9 cellular contexts compared by ENCODE assay signal in the genomic region with DNA sequence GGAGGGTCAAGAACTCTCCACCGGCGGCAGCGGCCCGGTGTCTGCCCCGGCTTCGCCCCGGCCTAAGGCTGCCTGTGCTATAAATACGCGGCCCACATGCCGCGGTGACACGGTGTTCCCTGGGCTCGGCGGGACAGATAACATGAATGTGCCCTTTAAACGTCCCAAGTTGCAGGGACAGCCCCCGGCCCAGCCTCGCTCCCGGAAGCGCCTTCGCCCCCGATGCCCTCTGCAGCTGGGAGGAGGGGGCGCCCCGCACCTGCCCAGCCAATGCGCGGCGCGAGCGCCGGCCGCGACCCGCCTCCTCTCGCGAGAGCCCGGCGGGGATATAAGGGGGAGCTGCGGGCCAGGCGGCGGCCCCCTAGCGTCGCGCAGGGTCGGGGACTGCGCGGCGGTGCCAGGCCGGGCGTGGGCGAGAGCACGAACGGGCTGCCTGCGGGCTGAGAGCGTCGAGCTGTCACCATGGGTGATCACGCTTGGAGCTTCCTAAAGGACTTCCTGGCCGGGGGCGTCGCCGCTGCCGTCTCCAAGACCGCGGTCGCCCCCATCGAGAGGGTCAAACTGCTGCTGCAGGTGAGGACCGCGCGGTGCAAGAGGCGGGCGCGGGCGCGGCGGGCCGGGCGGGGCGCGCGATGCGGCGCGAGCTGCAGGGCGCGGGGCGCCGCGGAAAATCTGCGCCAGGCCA. TPM values are rescaled to one million over a fixed set of nuclear protein-coding genes. Genes with fewer than 3 reads are reported as not detected.
A peak's percentile ranks its signal among the peaks of the same experiment; 100 is the strongest.
DNase-seq lines count a peak whose midpoint lies in the region; ATAC-seq, FAIRE-seq and TF ChIP-seq lines count a peak whose summit lies in the region.
"Had no signal": no experiment of that assay in that cellular context is flagged by ENCODE, and none has a peak within 500 bp of the region (broad histone marks: within the 10 kb centered on the region; RNA-seq: fewer than 3 reads in every experiment).

A gene (plus strand): TSS at position 356 of the 685 bp plus-strand sequence. CDS start 107 bp downstream, at position 463.

- H3K79me2 ChIP-seq in H1 (ENCODE audit: control insufficient read depth in 1 of 2, insufficient read depth in 2 of 2, low read length in 2 of 2): peaks cover 0 to 16% of the 10 kb centered on the region in 2 experiments; a peak in 3 of 4 replicates

- TF ChIP-seq POLR2A in GM19099 (IDR thresholded peaks at IDR 0.05; ENCODE audit: extremely low read depth, insufficient read length, low read depth): peak; percentile 99
- TF ChIP-seq POLR2A in H1 (IDR thresholded peaks at IDR 0.05; ENCODE audit: control extremely low read depth in 1 of 2, low read depth in 2 of 2, low read length in 2 of 2): peak; percentile 93 to 98

- H4K20me1 ChIP-seq in H1 (replicated peaks in 1 of 2; ENCODE audit: control insufficient read depth in 1 of 2, insufficient read depth in 2 of 2, low read length in 2 of 2): peaks cover 7 to 9% of the 10 kb centered on the region in 2 experiments

- H3K4me2 ChIP-seq in H1 (ENCODE audit: insufficient read depth in 1 of 2, low read depth in 2 of 2, low read length in 2 of 2): peak within 1 kb of the TSS; percentile 93 to 99

- H2BK120ac ChIP-seq in H1 (replicated peaks; ENCODE audit: low read depth, low read length): no peak within 1 kb of the TSS

- ATAC-seq in HG03432 (IDR thresholded peaks at IDR 0.05; ENCODE audit: unreplicated experiment): peak; percentile 98

- TF ChIP-seq RAD21 in H1 (IDR thresholded peaks at IDR 0.05 in 1 of 2, conservative IDR thresholded peaks at IDR 0.05 in 1 of 2; ENCODE audit: low read depth in 2 of 2, low read length in 2 of 2): no peak; a peak in 1 of 4 replicates

- H4K91ac ChIP-seq in H1 (replicated peaks; ENCODE audit: insufficient read length, low read length): peak within 1 kb of the TSS; percentile 77

- POLR2A ChIA-PET in H1 (lab: Charles Lee; ENCODE audit: partially characterized antibody): interaction anchor here (0.5 to 2.4 kb wide), 27 partner anchors 8 to 1202 kb away, joined by 3 to 13 read pairs (median 3); a partner anchor contains a TSS

- 3% methylated on average over 61 of the region's 87 CpGs; no CpG with 5 or more reads in 1 of the 2 experiments for WGBS in H1 (ENCODE audit: extremely low coverage in 1 of 2, insufficient coverage in 1 of 2, insufficient read length in 1 of 2, insufficient replicate concordance in 2 of 2, low coverage in 1 of 2, low lambda C conversion rate in 2 of 2, missing lambda C conversion rate in 1 of 2), 2 experiments

- H3K27me3 ChIP-seq in H1 (replicated peaks in 1 of 4; ENCODE audit: control insufficient read depth in 3 of 4, extremely low read depth in 1 of 4, insufficient read depth in 3 of 4, low read length in 3 of 4): no peaks in the 10 kb centered on the region; a peak in 1 of 7 replicates

- H3K79me1 ChIP-seq in H1 (ENCODE audit: low read depth, low read length): peaks cover 2% of the 10 kb centered on the region; the same call in 1 of the 2 replicates

- peak within 1 kb of the TSS; percentile 50 for H3K56ac ChIP-seq in H1 (replicated peaks; ENCODE audit: insufficient read length, low read depth, low read length)

- no peak within 1 kb of the TSS for H2AK5ac ChIP-seq in H1 (ENCODE audit: low read depth, low read length)

- no peak within 1 kb of the TSS for H2BK15ac ChIP-seq in H1 (ENCODE audit: low read length)

- peak within 1 kb of the TSS; percentile 75 to 99 (median 80) for H3K4me3 ChIP-seq in H1 (ENCODE audit: extremely low read depth in 1 of 4, insufficient read depth in 2 of 4, low read depth in 3 of 4, low read length in 4 of 4)

- H3K23me2 ChIP-seq in H1 (ENCODE audit: low read depth, low read length): peaks cover 13% of the 10 kb centered on the region; the same call in 1 of the 2 replicates

- no peak within 1 kb of the TSS for H3K14ac ChIP-seq in H1 (ENCODE audit: insufficient read length)

- DNase-seq in C1 segment of cervical spinal cord (lab: John Stamatoyannopoulos, UW) (peak; percentile 22 to 93 (median 80)), NCI-H82 (lab: John Stamatoyannopoulos, UW) (peak; percentile 86), H1 (ENCODE audit: low read depth in 1 of 2, low spot score in 2 of 2) (peak in 1 of 2 experiments; percentile 92), mesenteric fat pad (ENCODE audit: low spot score) (peak; percentile 95)
- DNase-seq in activated CD8-positive, alpha-beta memory T cell treated with anti-CD3 and anti-CD28 coated beads for 48 hours (ENCODE audit: low read depth in 2 of 3, low spot score in 2 of 3): peak; percentile 73 to 78 (median 75)
- DNase-seq in stimulated activated CD8-positive, alpha-beta memory T cell treated with anti-CD3 and anti-CD28 coated beads, Interleukin-15, amount 100 ng/mL, for 4 hours (ENCODE audit: low read depth in 2 of 2): peak; percentile 71 to 79

- H4K8ac ChIP-seq in H1 (ENCODE audit: extremely low read depth, insufficient read depth, low read length): peak within 1 kb of the TSS; percentile 96

- H2BK20ac ChIP-seq in H1 (ENCODE audit: low read length): no peak within 1 kb of the TSS

- no peaks in the 10 kb centered on the region for H3K9me3 ChIP-seq in H1 (ENCODE audit: insufficient read depth in 2 of 2, low read depth in 1 of 2, low read length in 1 of 2)
- H3K9me3 ChIP-seq: neutrophil had no signal

- CTCF ChIA-PET in H1 (lab: Charles Lee; ENCODE audit: partially characterized antibody): interaction anchor here (0.6 to 11.4 kb wide), 15 partner anchors 8 to 371 kb away, joined by 3 to 167 read pairs (median 5); a partner anchor contains a TSS

- H3K4ac ChIP-seq in H1 (replicated peaks; ENCODE audit: insufficient read length, low read depth, low read length): peak within 1 kb of the TSS; percentile 73

- peak within 1 kb of the TSS; percentile 43; the same call in 1 of the 2 replicates for H3K18ac ChIP-seq in H1 (ENCODE audit: extremely low read depth, low read length)

- peaks cover 0 to 28% (median 3%) of the 10 kb centered on the region in 4 experiments; a peak in 2 of 8 replicates for H3K36me3 ChIP-seq in H1 (ENCODE audit: control insufficient read depth in 2 of 4, insufficient read depth in 4 of 4, low read length in 3 of 4)
- H3K36me3 ChIP-seq: neutrophil had no signal

- no peak within 1 kb of the TSS for H2BK5ac ChIP-seq in H1 (ENCODE audit: low read depth, low read length)

- peak within 1 kb of the TSS; percentile 43 to 81 (median 66) for H3K9ac ChIP-seq in H1 (replicated peaks in 1 of 4; ENCODE audit: extremely low read depth in 1 of 4, low read depth in 3 of 4, low read length in 3 of 4)

- H4K5ac ChIP-seq in H1 (ENCODE audit: insufficient read length, low read depth, low read length): peak within 1 kb of the TSS; percentile 67

- no peak within 1 kb of the TSS for H3K23ac ChIP-seq in H1 (ENCODE audit: insufficient read length)

- peaks cover 0 to 9% (median 6%) of the 10 kb centered on the region in 4 experiments; a peak in 5 of 7 replicates for H3K4me1 ChIP-seq in H1 (replicated peaks in 1 of 4; ENCODE audit: control insufficient read depth in 3 of 4, insufficient read depth in 4 of 4, low read length in 3 of 4)

- no peak for FAIRE-seq in H1 (lab: Jason Lieb, UNC)

- TF ChIP-seq CTCF in H1 (IDR thresholded peaks at IDR 0.05; ENCODE audit: control extremely low read depth in 1 of 3, insufficient read depth in 1 of 3, low read depth in 1 of 3, low read length in 3 of 3): peak; percentile 36 to 45 (median 41)

- no peak for TF ChIP-seq EP300 in H1 (IDR thresholded peaks at IDR 0.05; ENCODE audit: borderline replicate concordance in 1 of 2, low read depth in 2 of 2, low read length in 2 of 2)

- H3K27ac ChIP-seq in H1 (ENCODE audit: low read depth, low read length): no peak within 1 kb of the TSS
- H3K27ac ChIP-seq: neutrophil had no signal

- peak within 1 kb of the TSS; percentile 71; the same call in 1 of the 2 replicates for H2BK12ac ChIP-seq in H1 (ENCODE audit: low read depth, low read length)

- H2AFZ ChIP-seq in H1 (ENCODE audit: low read length): peak within 1 kb of the TSS; percentile 73; the same call in 1 of the 2 replicates

TF ChIP-seq in H1, 55 proteins besides CTCF, POLR2A, EP300 and RAD21 (continues in another document):
- TF ChIP-seq CHD2 (IDR thresholded peaks at IDR 0.05; ENCODE audit: low read length) (peak; percentile 99), CBX5 (IDR thresholded peaks at IDR 0.05; ENCODE audit: low read depth, low read length) (no peak), CTBP2 (IDR thresholded peaks at IDR 0.05; ENCODE audit: borderline replicate concordance, insufficient read depth, insufficient read length, low read length) (no peak), ASH2L (IDR thresholded peaks at IDR 0.05; ENCODE audit: low read length) (peak; percentile 82), SRF (IDR thresholded peaks at IDR 0.05; ENCODE audit: low read depth, low read length) (no peak), ZNF274 (IDR thresholded peaks at IDR 0.05; ENCODE audit: borderline replicate concordance, extremely low read depth, low read length) (no peak), BRCA1 (IDR thresholded peaks at IDR 0.05; ENCODE audit: low read depth, low read length) (peak; percentile 95), SP4 (IDR thresholded peaks at IDR 0.05; ENCODE audit: low read length) (no peak), BCL11A (IDR thresholded peaks at IDR 0.05; ENCODE audit: low read depth in 2 of 2, low read length in 2 of 2) (no peak), CHD1 (IDR thresholded peaks at IDR 0.05; ENCODE audit: low read depth, low read length) (no peak), HDAC2 (IDR thresholded peaks at IDR 0.05; ENCODE audit: borderline replicate concordance in 1 of 2, low read depth in 2 of 2, low read length in 2 of 2) (peak; percentile 74 to 75; a peak in 3 of 4 replicates), CBX8 (IDR thresholded peaks at IDR 0.05; ENCODE audit: borderline replicate concordance, low read depth, low read length) (no peak)
- TF ChIP-seq, protein P1, sequence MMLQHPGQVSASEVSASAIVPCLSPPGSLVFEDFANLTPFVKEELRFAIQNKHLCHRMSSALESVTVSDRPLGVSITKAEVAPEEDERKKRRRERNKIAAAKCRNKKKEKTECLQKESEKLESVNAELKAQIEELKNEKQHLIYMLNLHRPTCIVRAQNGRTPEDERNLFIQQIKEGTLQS (IDR thresholded peaks at IDR 0.05; ENCODE audit: insufficient read depth, low read depth, low read length): no peak

RNA-seq across cellular contexts. Expression of the gene that starts here (rescaled TPM):
- 42.0 TPM in 2 replicates for total RNA-seq in H1 (2021; fragmentation: NEBNext Ultra II Directional; extraction: Animal tissue kit (Norgen Biotek cat#: 25700))
- 41.3 and 47.5 TPM in 2 replicates for polyA plus RNA-seq in H1 (2011; rRNA removed)
- 50.1 TPM for polyA plus RNA-seq in H1 (2011; cell fraction: cytosol; rRNA removed)
- polyA plus RNA-seq in H1 (2011; cell fraction: nucleus; rRNA removed): 59.7 TPM
- 49.1 to 53.2 TPM (median 52.4 TPM) in 4 replicates for polyA plus RNA-seq in H1 (2012, experiment 1 of 2)
- 15.0 TPM for polyA plus RNA-seq in H1 (2012, experiment 2 of 2)
- 14.5 TPM for polyA plus RNA-seq in H1 (2013, experiment 1 of 2)
- polyA plus RNA-seq in H1 (2013, experiment 2 of 2): 14.1 TPM
- 25.4 and 26.3 TPM in 2 replicates for polyA minus RNA-seq in H1 (2011; rRNA and poly(A)+ RNA removed)
- polyA minus RNA-seq in H1 (2011; cell fraction: cytosol; rRNA and poly(A)+ RNA removed): 19.2 TPM
- 21.9 TPM for polyA minus RNA-seq in H1 (2011; cell fraction: nucleus; rRNA and poly(A)+ RNA removed)
- 20.9 TPM for total RNA-seq in mesenteric fat pad
